In the genomic region with DNA sequence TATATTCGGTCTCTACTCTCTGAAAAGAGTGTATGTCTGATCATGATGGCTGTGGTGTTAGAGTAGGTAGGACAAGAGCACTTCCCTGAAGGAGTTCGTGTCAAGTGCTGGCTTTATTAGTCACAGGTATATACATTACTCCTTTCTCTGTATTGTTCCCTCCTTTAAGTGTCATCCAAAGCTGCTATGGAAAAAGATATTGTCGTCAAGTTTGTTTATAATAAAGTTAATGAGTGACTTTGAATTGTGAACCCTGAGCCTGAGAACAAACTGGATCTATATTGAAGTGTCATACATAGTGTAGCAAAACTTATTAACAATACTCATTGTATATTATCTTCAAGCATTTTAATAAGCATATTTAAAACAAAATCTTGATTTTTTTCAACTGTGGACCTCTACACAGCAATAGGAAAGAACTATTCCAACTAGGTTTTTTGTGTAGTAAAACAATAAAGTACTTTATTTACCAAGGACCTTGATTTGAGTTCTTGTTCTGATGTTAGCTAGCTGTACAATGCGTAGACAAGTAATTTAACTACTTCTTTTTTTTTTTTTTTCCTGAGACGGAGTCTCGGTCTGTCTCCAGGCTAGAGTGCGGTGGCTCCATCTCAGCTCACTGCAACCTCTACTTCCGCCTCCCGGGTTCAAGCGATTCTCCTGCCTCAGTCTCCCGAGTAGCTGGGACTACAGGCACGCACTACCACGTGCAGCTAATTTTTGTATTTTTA, we compare ENCODE assay signal across 19 cellular contexts.
DNase-seq lines count a peak whose midpoint lies in the region; ATAC-seq, FAIRE-seq and TF ChIP-seq lines count a peak whose summit lies in the region.
"Had no signal": no experiment of that assay in that cellular context is flagged by ENCODE, and none has a peak within 500 bp of the region (broad histone marks: within the 10 kb centered on the region; RNA-seq: fewer than 3 reads in every experiment).

No MANE protein-coding gene starts in this region.

- CTCF ChIA-PET in activated CD8-positive, alpha-beta T cell treated with anti-CD3 and anti-CD28 coated beads, Interleukin-2, amount 10 ng/mL, durations not matched to agents 7 days and 5 days (lab: Charles Lee) = no interaction called here

- H3K4me3 ChIP-seq in left ventricle myocardium inferior (no peak overlapping the region), right lobe of liver (no peak overlapping the region)

- H3K36me3 ChIP-seq in left ventricle myocardium inferior (no peaks in the 10 kb centered on the region), right lobe of liver (no peaks in the 10 kb centered on the region)

- no peaks in the 10 kb centered on the region for H3K27me3 Mint-ChIP-seq in activated CD8-positive, alpha-beta T cell treated with anti-CD3 and anti-CD28 coated beads, Interleukin-2, amount 10 ng/mL, durations not matched to agents 7 days and 5 days (ENCODE audit: low read depth)
- no peaks in the 10 kb centered on the region for H3K27me3 Mint-ChIP-seq in stimulated activated memory B cell treated with anti-CD40 and anti-IgM and Interleukin-4, amounts not matched to agents 10 μg/mL and 1 μg/mL and 100 μg/mL, for 72 hours
- H3K27me3 Mint-ChIP-seq: activated CD4-positive, alpha-beta T cell treated with anti-CD3 and anti-CD28 coated beads for 36 hours; activated naive CD8-positive, alpha-beta T cell treated with anti-CD3 and anti-CD28 coated beads for 36 hours had no signal

- ATAC-seq in right lobe of liver = peak; percentile 59 to 83 (median 78)
- no peak for ATAC-seq in activated CD8-positive, alpha-beta T cell treated with anti-CD3 and anti-CD28 coated beads, Interleukin-2, amount 10 ng/mL, durations not matched to agents 7 days and 5 days
- ATAC-seq in stimulated activated memory B cell treated with anti-CD40 and anti-IgM and Interleukin-4, amounts not matched to agents 10 μg/mL and 1 μg/mL and 100 μg/mL, for 72 hours = no peak
- ATAC-seq: activated CD4-positive, alpha-beta T cell treated with anti-CD3 and anti-CD28 coated beads for 36 hours had no signal

- WGBS in right lobe of liver (ENCODE audit: insufficient coverage, low coverage, low lambda C conversion rate, missing lambda C conversion rate) = 70% methylated on average over 13 of the region's 13 CpGs

- TF ChIP-seq CTCF in left ventricle myocardium inferior (IDR thresholded peaks at IDR 0.05; ENCODE audit: borderline replicate concordance) (no peak), right lobe of liver (IDR thresholded peaks at IDR 0.05) (no peak)

- DNase-seq in left ventricle myocardium inferior = no peak
- DNase-seq in cardiac septum (ENCODE audit: low spot score) = no peak
- DNase-seq in RCC 7860 (ENCODE audit: low spot score) = peak; percentile 11
- no peak for DNase-seq in right lobe of liver
- no peak for DNase-seq in activated CD8-positive, alpha-beta T cell treated with anti-CD3 and anti-CD28 coated beads, Interleukin-2, amount 10 ng/mL, durations not matched to agents 7 days and 5 days
- no peak for DNase-seq in NCI-H2227 treated with DMSO at 0.1 percent for 48 hours (lab: John Stamatoyannopoulos, UW)
- DNase-seq in SK-N-DZ (ENCODE audit: low spot score) = no peak
- DNase-seq: activated CD4-positive, alpha-beta T cell treated with anti-CD3 and anti-CD28 coated beads for 36 hours; activated naive CD8-positive, alpha-beta T cell treated with anti-CD3 and anti-CD28 coated beads for 36 hours; C1 segment of cervical spinal cord; HFFc6; NCI-H1436 treated with DMSO at 0.1 percent for 48 hours; NCI-H524; retina; stimulated activated CD4-positive, alpha-beta T cell treated with anti-CD3 and anti-CD28 coated beads, Interleukin-12 subunit alpha, Interleukin-12 subunit beta, amount 100 ng/mL, for 4 hours; SW 1271 had no signal

- intact Hi-C loops in left ventricle myocardium inferior (cut with micrococcal nuclease) (no loop called here), cardiac septum (cut with DNase I) (no loop called here), right lobe of liver (cut with DNase I) (no loop called here)

- H3K4me3 Mint-ChIP-seq in activated CD8-positive, alpha-beta T cell treated with anti-CD3 and anti-CD28 coated beads, Interleukin-2, amount 10 ng/mL, durations not matched to agents 7 days and 5 days = no peak overlapping the region
- no peak overlapping the region for H3K4me3 Mint-ChIP-seq in stimulated activated memory B cell treated with anti-CD40 and anti-IgM and Interleukin-4, amounts not matched to agents 10 μg/mL and 1 μg/mL and 100 μg/mL, for 72 hours
- H3K4me3 Mint-ChIP-seq: activated CD4-positive, alpha-beta T cell treated with anti-CD3 and anti-CD28 coated beads for 36 hours; activated naive CD8-positive, alpha-beta T cell treated with anti-CD3 and anti-CD28 coated beads for 36 hours; HFFc6 had no signal

- no peak for FAIRE-seq in RCC 7860 (lab: Jason Lieb, UNC)
- FAIRE-seq: G401.6, urothelium cell line had no signal

- POLR2A ChIA-PET in activated CD8-positive, alpha-beta T cell treated with anti-CD3 and anti-CD28 coated beads, Interleukin-2, amount 10 ng/mL, durations not matched to agents 7 days and 5 days (lab: Charles Lee) = interaction anchor here (0.7 kb wide), 1 partner anchor 1762 kb away, joined by 4 read pairs; no protein-coding TSS in a partner anchor

- H3K27ac ChIP-seq in left ventricle myocardium inferior (replicated peaks) = peak overlapping the region; percentile 54
- H3K27ac ChIP-seq in right lobe of liver = peak overlapping the region in 2 of 3 donors; percentile 82 to 85

- H3K9me3 ChIP-seq in left ventricle myocardium inferior (replicated peaks) (no peaks in the 10 kb centered on the region), right lobe of liver (no peaks in the 10 kb centered on the region)

- no peaks in the 10 kb centered on the region for H3K4me1 Mint-ChIP-seq in activated CD8-positive, alpha-beta T cell treated with anti-CD3 and anti-CD28 coated beads, Interleukin-2, amount 10 ng/mL, durations not matched to agents 7 days and 5 days (ENCODE audit: low read depth)
- H3K4me1 Mint-ChIP-seq in stimulated activated memory B cell treated with anti-CD40 and anti-IgM and Interleukin-4, amounts not matched to agents 10 μg/mL and 1 μg/mL and 100 μg/mL, for 72 hours = no peaks in the 10 kb centered on the region

- no peaks in the 10 kb centered on the region for H3K27me3 ChIP-seq in left ventricle myocardium inferior (ENCODE audit: low read depth)
- H3K27me3 ChIP-seq in right lobe of liver = no peaks in the 10 kb centered on the region

- no peaks in the 10 kb centered on the region for H3K9me3 Mint-ChIP-seq in activated CD8-positive, alpha-beta T cell treated with anti-CD3 and anti-CD28 coated beads, Interleukin-2, amount 10 ng/mL, durations not matched to agents 7 days and 5 days (ENCODE audit: insufficient read depth)
- H3K9me3 Mint-ChIP-seq in stimulated activated memory B cell treated with anti-CD40 and anti-IgM and Interleukin-4, amounts not matched to agents 10 μg/mL and 1 μg/mL and 100 μg/mL, for 72 hours = no peaks in the 10 kb centered on the region
- H3K9me3 Mint-ChIP-seq: HFFc6 had no signal

- no peak overlapping the region for H3K27ac Mint-ChIP-seq in activated CD8-positive, alpha-beta T cell treated with anti-CD3 and anti-CD28 coated beads, Interleukin-2, amount 10 ng/mL, durations not matched to agents 7 days and 5 days
- no peak overlapping the region for H3K27ac Mint-ChIP-seq in stimulated activated memory B cell treated with anti-CD40 and anti-IgM and Interleukin-4, amounts not matched to agents 10 μg/mL and 1 μg/mL and 100 μg/mL, for 72 hours
- H3K27ac Mint-ChIP-seq: activated CD4-positive, alpha-beta T cell treated with anti-CD3 and anti-CD28 coated beads for 36 hours; activated naive CD8-positive, alpha-beta T cell treated with anti-CD3 and anti-CD28 coated beads for 36 hours; HFFc6 had no signal

- H3K36me3 Mint-ChIP-seq in activated CD8-positive, alpha-beta T cell treated with anti-CD3 and anti-CD28 coated beads, Interleukin-2, amount 10 ng/mL, durations not matched to agents 7 days and 5 days (ENCODE audit: low read depth) = peaks cover 3% of the 10 kb centered on the region
- peaks cover 18% of the 10 kb centered on the region for H3K36me3 Mint-ChIP-seq in stimulated activated memory B cell treated with anti-CD40 and anti-IgM and Interleukin-4, amounts not matched to agents 10 μg/mL and 1 μg/mL and 100 μg/mL, for 72 hours

- TF ChIP-seq POLR2A in right lobe of liver (IDR thresholded peaks at IDR 0.05) = no peak

- H3K4me1 ChIP-seq in left ventricle myocardium inferior = peaks cover 67% of the 10 kb centered on the region
- peaks cover 0 to 53% (median 18%) of the 10 kb centered on the region in 4 donors for H3K4me1 ChIP-seq in right lobe of liver

Comparison
In these comparisons a context has a peak if more than half of its experiments do, and no peak if none do; other contexts are left out.
1. ATAC-seq: peak in right lobe of liver (4 of 4); none in activated CD8-positive, alpha-beta T cell treated with anti-CD3 and anti-CD28 coated beads, Interleukin-2, amount 10 ng/mL, durations not matched to agents 7 days and 5 days (single experiment) and stimulated activated memory B cell treated with anti-CD40 and anti-IgM and Interleukin-4, amounts not matched to agents 10 μg/mL and 1 μg/mL and 100 μg/mL, for 72 hours (single experiment).